Comparison of ENCODE assay signal across 8 cellular contexts in genomic region chr7:140640727-140641531, GRCh38. TPM values are rescaled to one million over a fixed set of nuclear protein-coding genes. Genes with fewer than 3 reads are reported as not detected.
DNase-seq lines count a peak whose midpoint lies in the region; ATAC-seq, FAIRE-seq and TF ChIP-seq lines count a peak whose summit lies in the region.

Gene DENND2A (minus strand): TSS chr7:140640813. CDS start chr7:140602397, 38,416 bp downstream.

- CTCF ChIA-PET in A549 (lab: Yijun Ruan, JAX), result interaction anchor here (0.6 to 14.5 kb wide), 9 partner anchors 12 to 166 kb away, joined by 3 to 493 read pairs (median 4); no protein-coding TSS in a partner anchor

- in situ Hi-C loops in GM13976 (cut with MboI; ENCODE audit: low sequenced_read_pairs, unreplicated experiment), result no loop called here

- peak within 1 kb of the TSS; percentile 87 to 89 for H3K4me3 Mint-ChIP-seq in stimulated activated naive B cell treated with anti-CD40 and anti-IgM and Interleukin-4, amounts not matched to agents 10 μg/mL and 1 μg/mL and 100 μg/mL, for 72 hours

- H3K27me3 Mint-ChIP-seq in stimulated activated naive B cell treated with anti-CD40 and anti-IgM and Interleukin-4, amounts not matched to agents 10 μg/mL and 1 μg/mL and 100 μg/mL, for 72 hours, result peaks cover 56 to 68% of the 10 kb centered on the region in 2 donors

- no peak for TF ChIP-seq POLR2A in A549 (IDR thresholded peaks at IDR 0.05; ENCODE audit: low read length)

- POLR2A ChIA-PET in A549 (lab: Yijun Ruan, JAX), result interaction anchor here (0.6 to 1.1 kb wide), 5 partner anchors 13 to 123 kb away, joined by 3 to 7 read pairs (median 3); no protein-coding TSS in a partner anchor

- no peak for TF ChIP-seq EP300 in A549 (IDR thresholded peaks at IDR 0.05)

- H3K27ac Mint-ChIP-seq in stimulated activated naive B cell treated with anti-CD40 and anti-IgM and Interleukin-4, amounts not matched to agents 10 μg/mL and 1 μg/mL and 100 μg/mL, for 72 hours, result no peak within 1 kb of the TSS

- peaks cover 18 to 24% of the 10 kb centered on the region in 2 donors for H3K4me1 Mint-ChIP-seq in stimulated activated naive B cell treated with anti-CD40 and anti-IgM and Interleukin-4, amounts not matched to agents 10 μg/mL and 1 μg/mL and 100 μg/mL, for 72 hours

- ATAC-seq in A549, result peak; percentile 38 to 55
- ATAC-seq in RWPE2 (ENCODE audit: low read depth), result peak; percentile 27
- peak; percentile 56 for ATAC-seq in left lung
- ATAC-seq in stimulated activated naive B cell treated with anti-CD40 and anti-IgM and Interleukin-4, amounts not matched to agents 10 μg/mL and 1 μg/mL and 100 μg/mL, for 72 hours (replicated peaks), result peak; percentile 35 to 40
- ATAC-seq in GM19452 (IDR thresholded peaks at IDR 0.05; ENCODE audit: unreplicated experiment), result no peak
- ATAC-seq in GM18498 (IDR thresholded peaks at IDR 0.05; ENCODE audit: unreplicated experiment), result no peak

- intact Hi-C loops in left lung (cut with DNase I), result no loop called here

- H3K4me3 ChIP-seq in A549, result peak within 1 kb of the TSS; percentile 63
- H3K4me3 ChIP-seq in RWPE2 (ENCODE audit: severe bottlenecking), result peak within 1 kb of the TSS; percentile 56
- peak within 1 kb of the TSS; percentile 40 to 42 for H3K4me3 ChIP-seq in left lung

- H3K36me3 ChIP-seq in RWPE2 (ENCODE audit: low read depth), result no peaks in the 10 kb centered on the region
- no peaks in the 10 kb centered on the region for H3K36me3 ChIP-seq in left lung

- no peaks in the 10 kb centered on the region for H3K9me3 Mint-ChIP-seq in stimulated activated naive B cell treated with anti-CD40 and anti-IgM and Interleukin-4, amounts not matched to agents 10 μg/mL and 1 μg/mL and 100 μg/mL, for 72 hours

- H3K9me3 ChIP-seq in A549 (no peaks in the 10 kb centered on the region), RWPE2 (ENCODE audit: severe bottlenecking) (no peaks in the 10 kb centered on the region), left lung (no peaks in the 10 kb centered on the region)

- TF ChIP-seq RAD21 in A549 (conservative IDR thresholded peaks at IDR 0.05 in 1 of 2, IDR thresholded peaks at IDR 0.05 in 1 of 2), result no peak

- FAIRE-seq in A549 (lab: Jason Lieb, UNC), result no peak

- H3K27me3 ChIP-seq in RWPE2 (ENCODE audit: insufficient read depth, poor library complexity, severe bottlenecking) (peaks cover 2% of the 10 kb centered on the region), left lung (peaks cover 19 to 80% of the 10 kb centered on the region in 2 donors)

- H3K36me3 Mint-ChIP-seq in stimulated activated naive B cell treated with anti-CD40 and anti-IgM and Interleukin-4, amounts not matched to agents 10 μg/mL and 1 μg/mL and 100 μg/mL, for 72 hours, result peaks cover 0 to 4% of the 10 kb centered on the region in 2 donors

- H3K4me1 ChIP-seq in A549 (no peaks in the 10 kb centered on the region; the same call in 2 of the 3 replicates), RWPE2 (ENCODE audit: insufficient read depth, poor library complexity, severe bottlenecking) (no peaks in the 10 kb centered on the region), left lung (peaks cover 0 to 20% of the 10 kb centered on the region in 2 donors)

- no peak for DNase-seq in A549 (ENCODE audit: low read depth in 1 of 2, low spot score in 1 of 2)
- DNase-seq in GM13976 (ENCODE audit: low spot score), result peak; percentile 55
- no peak for DNase-seq in RWPE2 (ENCODE audit: low spot score)
- peak; percentile 95 for DNase-seq in ecto neural progenitor cell (ENCODE audit: low spot score)
- peak; percentile 64 to 82 for DNase-seq in left lung
- DNase-seq in stimulated activated naive B cell treated with anti-CD40 and anti-IgM and Interleukin-4, amounts not matched to agents 10 μg/mL and 1 μg/mL and 100 μg/mL, for 72 hours, result no peak

- peak within 1 kb of the TSS; percentile 69 to 95 for H3K27ac ChIP-seq in A549
- peak within 1 kb of the TSS; percentile 40 for H3K27ac ChIP-seq in RWPE2 (ENCODE audit: poor library complexity, severe bottlenecking)
- peak within 1 kb of the TSS; percentile 72 to 81 for H3K27ac ChIP-seq in left lung

- peak within 1 kb of the TSS; percentile 92 for H3K4me2 ChIP-seq in A549

- no peak for TF ChIP-seq CTCF in A549 (IDR thresholded peaks at IDR 0.05)
- no peak for TF ChIP-seq CTCF in GM13976 (IDR thresholded peaks at IDR 0.05; ENCODE audit: borderline replicate concordance, control extremely low read depth, extremely low read depth, insufficient read depth, missing control alignments)
- TF ChIP-seq CTCF in RWPE2 (IDR thresholded peaks at IDR 0.05; ENCODE audit: poor library complexity, severe bottlenecking), result no peak
- no peak for TF ChIP-seq CTCF in left lung (IDR thresholded peaks at IDR 0.05)

- 91% methylated on average over 14 of the region's 79 CpGs for WGBS in A549 (ENCODE audit: missing lambda C conversion rate)

TF ChIP-seq in A549, 52 proteins besides CTCF, POLR2A, EP300 and RAD21:
- TF ChIP-seq FOSL2 (IDR thresholded peaks at IDR 0.05), result no peak
- no peak for TF ChIP-seq FOSL2 (CRISPR knock-in tag; IDR thresholded peaks at IDR 0.05)
- peak; percentile 46; the same call in 1 of the 2 replicates for TF ChIP-seq MAX (IDR thresholded peaks at IDR 0.05)
- TF ChIP-seq E2F6 (IDR thresholded peaks at IDR 0.05; ENCODE audit: borderline replicate concordance, low read depth), result peak; percentile 44; the same call in 1 of the 2 replicates

RNA-seq across cellular contexts. Expression of gene DENND2A, which starts in this region (rescaled TPM):
- polyA plus RNA-seq in A549 (2011; rRNA removed), result 0.61 and 0.63 TPM in 2 replicates
- 0.28 and 0.44 TPM in 2 replicates for polyA plus RNA-seq in A549 (2012; cell fraction: cytosol; rRNA removed)
- 0.66 and 0.70 TPM in 2 replicates for polyA plus RNA-seq in A549 (2012; cell fraction: nucleus; rRNA removed)
- 0.37 to 0.54 TPM (median 0.38 TPM) in 3 replicates for polyA plus RNA-seq in A549 (2017; fragmentation: RNase III; extraction: RNeasy Plus Mini Kit Qiagen cat#74134 plus additional on column Dnase treatment)
- 2.6 TPM in 2 replicates for polyA minus RNA-seq in A549 (2011; rRNA and poly(A)+ RNA removed)
- total RNA-seq in left lung, result 10 to 100 TPM in 1 of 2 donors, 1 to 10 TPM in 1; 9.3 to 17.4 TPM

Comparison
In these comparisons a context has a peak if more than half of its experiments do, and no peak if none do; other contexts are left out.
1. ATAC-seq: peak in A549 (2 of 2), RWPE2 (single experiment), left lung (single experiment) and stimulated activated naive B cell treated with anti-CD40 and anti-IgM and Interleukin-4, amounts not matched to agents 10 μg/mL and 1 μg/mL and 100 μg/mL, for 72 hours (2 of 2); none in GM19452 (single experiment) and GM18498 (single experiment).
2. DNase-seq: peak in GM13976 (single experiment), ecto neural progenitor cell (single experiment) and left lung (2 of 2); none in A549 (0 of 2), RWPE2 (single experiment) and stimulated activated naive B cell treated with anti-CD40 and anti-IgM and Interleukin-4, amounts not matched to agents 10 μg/mL and 1 μg/mL and 100 μg/mL, for 72 hours (single experiment).
3. Peak in every context shown above with its lines, with median percentiles within 50 percentile points of each other: H3K27ac ChIP-seq and H3K4me3 ChIP-seq.